In genomic region chr15:64355559-64356442, GRCh38 we compare ENCODE assay signal across 8 cellular contexts. TPM values are rescaled to one million over a fixed set of nuclear protein-coding genes. Genes with fewer than 3 reads are reported as not detected.
DNase-seq lines count a peak whose midpoint lies in the region; ATAC-seq and TF ChIP-seq lines count a peak whose summit lies in the region.

Gene CSNK1G1, minus strand, starts transcription at chr15:64356173. Its CDS starts 55,674 bp downstream, at chr15:64300499.

- DNase-seq in NCI-H82 treated with DMSO at 0.1 percent for 48 hours (lab: John Stamatoyannopoulos, UW; ENCODE audit: unreplicated experiment), result peak; percentile 99
- DNase-seq in activated CD4-positive, alpha-beta memory T cell treated with anti-CD3 and anti-CD28 coated beads for 36 hours, result peak; percentile 94
- DNase-seq in dorsolateral prefrontal cortex, result peak; percentile 93 to 98 (median 97)
- DNase-seq in stimulated activated CD4-positive, alpha-beta T cell treated with anti-CD3 and anti-CD28 coated beads, Interleukin-4, amount 100 ng/mL, for 24 hours, result peak; percentile 94

- no peaks in the 10 kb centered on the region for H3K9me3 Mint-ChIP-seq in activated CD4-positive, alpha-beta memory T cell treated with anti-CD3 and anti-CD28 coated beads for 36 hours

- H3K36me3 Mint-ChIP-seq in activated CD4-positive, alpha-beta memory T cell treated with anti-CD3 and anti-CD28 coated beads for 36 hours, result peaks cover 3% of the 10 kb centered on the region

- ATAC-seq in GM19438 (IDR thresholded peaks at IDR 0.05; ENCODE audit: low read depth, unreplicated experiment) (peak; percentile 98), HG03575 (IDR thresholded peaks at IDR 0.05; ENCODE audit: extremely low read depth, insufficient number of reproducible peaks, low FRiP score, unreplicated experiment) (peak; percentile 71)

- peak within 1 kb of the TSS; percentile 78 to 93 (median 88) for H3K9ac ChIP-seq in BLaER1 treated with 17β-estradiol and CSF1 and Interleukin-3, amounts not matched to agents 10 nM and 100 nM
- H3K9ac ChIP-seq in liver (ENCODE audit: low read depth in 1 of 2, low read length in 2 of 2), result peak within 1 kb of the TSS; percentile 75 to 77

- intact Hi-C loops in activated CD4-positive, alpha-beta memory T cell treated with anti-CD3 and anti-CD28 coated beads for 36 hours (cut with micrococcal nuclease), result loop anchor here (1.0 kb wide), 2 partner anchors 32 to 192 kb away; partner anchors contain the start of genes PPIB and TRIP4
- intact Hi-C loops in dorsolateral prefrontal cortex (cut with DNase I), result loop anchor here (2.0 to 10.0 kb wide), 4 partner anchors 108 to 261 kb away; partner anchors contain the start of genes PPIB (in 2 of the 2), CIAO2A (in 1 of the 2) and SNX1 (in 1 of the 2)

- under 1% methylated on average over 55 of the region's 55 CpGs for WGBS in liver

- H4K20me1 ChIP-seq in BLaER1 treated with 17β-estradiol and CSF1 and Interleukin-3, amounts not matched to agents 10 nM and 100 nM, result peaks cover 0 to 29% (median 10%) of the 10 kb centered on the region in 11 experiments; a peak in 12 of 22 replicates

- H3K36me3 ChIP-seq in BLaER1 treated with 17β-estradiol and CSF1 and Interleukin-3, amounts not matched to agents 10 nM and 100 nM, result peaks cover 0 to 30% (median 11%) of the 10 kb centered on the region in 11 experiments; a peak in 10 of 22 replicates
- no peaks in the 10 kb centered on the region for H3K36me3 ChIP-seq in liver (ENCODE audit: control insufficient read depth in 4 of 4, insufficient read depth in 3 of 4, low read depth in 1 of 4, low read length in 3 of 4)

- no peaks in the 10 kb centered on the region for H3K9me3 ChIP-seq in BLaER1 treated with 17β-estradiol and CSF1 and Interleukin-3, amounts not matched to agents 10 nM and 100 nM (replicated peaks in 1 of 11)
- no peaks in the 10 kb centered on the region for H3K9me3 ChIP-seq in liver (ENCODE audit: control insufficient read depth in 4 of 4, low read length in 3 of 4)

- H3K4me1 ChIP-seq in BLaER1 treated with 17β-estradiol and CSF1 and Interleukin-3, amounts not matched to agents 10 nM and 100 nM, result peaks cover 23 to 34% (median 29%) of the 10 kb centered on the region in 10 experiments
- H3K4me1 ChIP-seq in liver (ENCODE audit: control insufficient read depth in 4 of 4, insufficient read depth in 4 of 4, low read length in 3 of 4), result peaks cover 0 to 16% (median 13%) of the 10 kb centered on the region in 4 donors

- no peak for TF ChIP-seq RAD21 in liver (IDR thresholded peaks at IDR 0.05)

- peak within 1 kb of the TSS; percentile 82 to 99 (median 90) for H3K4me3 ChIP-seq in BLaER1 treated with 17β-estradiol and CSF1 and Interleukin-3, amounts not matched to agents 10 nM and 100 nM
- H3K4me3 ChIP-seq in dorsolateral prefrontal cortex (peak within 1 kb of the TSS; percentile 61 to 94 (median 82)), liver (ENCODE audit: low read depth in 1 of 3, low read length in 3 of 3) (peak within 1 kb of the TSS; percentile 89 to 99 (median 98))

- peak within 1 kb of the TSS; percentile 90 for H3K4me3 Mint-ChIP-seq in activated CD4-positive, alpha-beta memory T cell treated with anti-CD3 and anti-CD28 coated beads for 36 hours

- no peaks in the 10 kb centered on the region for H3K27me3 Mint-ChIP-seq in activated CD4-positive, alpha-beta memory T cell treated with anti-CD3 and anti-CD28 coated beads for 36 hours

- peak within 1 kb of the TSS; percentile 88 for H3K27ac Mint-ChIP-seq in activated CD4-positive, alpha-beta memory T cell treated with anti-CD3 and anti-CD28 coated beads for 36 hours

- CTCF ChIA-PET in activated CD4-positive, alpha-beta memory T cell treated with anti-CD3 and anti-CD28 coated beads for 36 hours (lab: Charles Lee), result interaction anchor here (0.6 to 1.5 kb wide), 3 partner anchors 11 to 146 kb away, joined by 3 to 5 read pairs (median 3); partner anchors contain the start of gene TRIP4

- no peaks in the 10 kb centered on the region for H3K27me3 ChIP-seq in BLaER1 treated with 17β-estradiol and CSF1 and Interleukin-3, amounts not matched to agents 10 nM and 100 nM
- H3K27me3 ChIP-seq in dorsolateral prefrontal cortex (no peaks in the 10 kb centered on the region), liver (ENCODE audit: control insufficient read depth in 4 of 4, insufficient read depth in 4 of 4, low read length in 3 of 4) (no peaks in the 10 kb centered on the region)

- POLR2A ChIA-PET in activated CD4-positive, alpha-beta memory T cell treated with anti-CD3 and anti-CD28 coated beads for 36 hours (lab: Charles Lee), result interaction anchor here (0.6 to 1.0 kb wide), 2 partner anchors 26 to 163 kb away, joined by 3 to 4 read pairs; no protein-coding TSS in a partner anchor

- peak within 1 kb of the TSS; percentile 78 to 92 (median 85) for H3K4me2 ChIP-seq in BLaER1 treated with 17β-estradiol and CSF1 and Interleukin-3, amounts not matched to agents 10 nM and 100 nM

- peaks cover 16% of the 10 kb centered on the region for H3K4me1 Mint-ChIP-seq in activated CD4-positive, alpha-beta memory T cell treated with anti-CD3 and anti-CD28 coated beads for 36 hours (ENCODE audit: low read depth)

- peak within 1 kb of the TSS; percentile 72 to 85 (median 82) for H3K27ac ChIP-seq in BLaER1 treated with 17β-estradiol and CSF1 and Interleukin-3, amounts not matched to agents 10 nM and 100 nM
- peak within 1 kb of the TSS in 49 of 59 donors; percentile 1 to 83 (median 59) for H3K27ac ChIP-seq in dorsolateral prefrontal cortex
- peak within 1 kb of the TSS; percentile 34 to 62 for H3K27ac ChIP-seq in liver (ENCODE audit: low read depth in 1 of 2, low read length in 2 of 2)

- TF ChIP-seq CTCF in dorsolateral prefrontal cortex (IDR thresholded peaks at IDR 0.05 in 54 of 56, conservative IDR thresholded peaks at IDR 0.05 in 2 of 56; ENCODE audit: low read depth in 1 of 56, partially characterized antibody in 56 of 56), result peak in 8 of 56 donors; percentile 14 to 55 (median 28)
- TF ChIP-seq CTCF in liver (IDR thresholded peaks at IDR 0.05; ENCODE audit: low read depth, low read length, missing input control), result peak; percentile 14

TF ChIP-seq in liver, 16 proteins besides CTCF, POLR2A, EP300 and RAD21:
- TF ChIP-seq HNF4A (conservative IDR thresholded peaks at IDR 0.05), result no peak
- peak; percentile 92 to 96 for TF ChIP-seq GABPA (IDR thresholded peaks at IDR 0.05 in 1 of 2, conservative IDR thresholded peaks at IDR 0.05 in 1 of 2)
- peak; percentile 84 to 93 for TF ChIP-seq EGR1 (IDR thresholded peaks at IDR 0.05; ENCODE audit: low read depth in 2 of 2)
- peak; percentile 29 to 40 for TF ChIP-seq RXRA (IDR thresholded peaks at IDR 0.05)
- TF ChIP-seq YY1 (IDR thresholded peaks at IDR 0.05), result peak; percentile 47
- TF ChIP-seq SP1 (IDR thresholded peaks at IDR 0.05), result peak; percentile 38
- no peak for TF ChIP-seq ZBTB33 (IDR thresholded peaks at IDR 0.05)
- TF ChIP-seq NR2F2 (IDR thresholded peaks at IDR 0.05), result peak; percentile 47
- no peak for TF ChIP-seq FOXA1 (IDR thresholded peaks at IDR 0.05)
- peak; percentile 19 for TF ChIP-seq FOXA2 (IDR thresholded peaks at IDR 0.05)
TF ChIP-seq in liver: peak in this region for 7.

RNA-seq across cellular contexts. Expression of gene CSNK1G1, which starts in this region (rescaled TPM):
- 10 to 100 TPM; 17.5 to 20.9 TPM for total RNA-seq in activated CD4-positive, alpha-beta memory T cell treated with anti-CD3 and anti-CD28 coated beads for 36 hours
- total RNA-seq in dorsolateral prefrontal cortex (10 to 100 TPM; 15.7 to 35.5 (median 25.7) TPM), liver (1 to 10 TPM; 8.4 to 9.1 TPM)
- 1 to 10 TPM; 1.7 to 3.2 TPM for polyA plus RNA-seq in liver

Comparison
In these comparisons a context has a peak if more than half of its experiments do, and no peak if none do; other contexts are left out.
1. Peak in every context shown above with its lines: DNase-seq, ATAC-seq, H3K4me3 ChIP-seq and H3K27ac ChIP-seq.